Comparison of ENCODE assay signal across 8 cellular contexts in the genomic region with DNA sequence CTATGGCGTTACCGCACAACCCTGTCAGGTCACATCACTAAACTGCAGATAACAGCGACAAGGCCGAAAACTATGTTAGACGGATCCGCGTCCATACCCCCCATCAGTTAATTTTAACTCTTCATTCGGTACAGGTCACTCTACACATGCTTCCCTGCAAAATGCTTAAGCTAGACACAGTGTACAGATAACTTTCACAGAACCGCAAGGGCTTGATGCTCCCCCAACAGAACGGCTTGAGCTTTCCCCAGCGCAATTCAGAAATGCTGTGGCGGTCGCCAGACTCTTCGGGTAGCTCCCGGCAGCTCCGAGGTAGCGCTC. TPM values are rescaled to one million over a fixed set of nuclear protein-coding genes. Genes with fewer than 3 reads are reported as not detected.
DNase-seq lines count a peak whose midpoint lies in the region; ATAC-seq, FAIRE-seq and TF ChIP-seq lines count a peak whose summit lies in the region.

No MANE protein-coding gene starts in this region.

- H3K79me2 ChIP-seq in astrocyte (ENCODE audit: insufficient read depth, low read length) (peaks cover 32% of the 10 kb centered on the region), HepG2 (ENCODE audit: insufficient read depth, low read length) (peaks cover 24% of the 10 kb centered on the region)

- H3K9me3 ChIP-seq in CD4-positive, CD25-positive, alpha-beta regulatory T cell (ENCODE audit: control insufficient read depth in 2 of 2, low read length in 2 of 2): no peaks in the 10 kb centered on the region
- no peaks in the 10 kb centered on the region for H3K9me3 ChIP-seq in astrocyte (ENCODE audit: insufficient read depth, low read depth, low read length)
- H3K9me3 ChIP-seq in HepG2 (ENCODE audit: low read length): no peaks in the 10 kb centered on the region

- no peaks in the 10 kb centered on the region for H3K27me3 ChIP-seq in CD4-positive, CD25-positive, alpha-beta regulatory T cell (ENCODE audit: control insufficient read depth, insufficient read depth, low read length)
- no peaks in the 10 kb centered on the region for H3K27me3 ChIP-seq in astrocyte (ENCODE audit: insufficient read depth, low read length)
- no peaks in the 10 kb centered on the region for H3K27me3 ChIP-seq in HepG2 (ENCODE audit: control insufficient read depth in 1 of 2, insufficient read depth in 2 of 2, low read length in 2 of 2)

- H4K20me1 ChIP-seq in astrocyte (ENCODE audit: insufficient read depth, low read length): no peaks in the 10 kb centered on the region
- no peaks in the 10 kb centered on the region for H4K20me1 ChIP-seq in HepG2 (ENCODE audit: insufficient read depth, low read length)

- H3K4me2 ChIP-seq in astrocyte (ENCODE audit: low read length) (peak overlapping the region; percentile 98), HepG2 (ENCODE audit: low read depth, low read length) (peak overlapping the region; percentile 82)

- no peaks in the 10 kb centered on the region for H3K36me3 ChIP-seq in CD4-positive, CD25-positive, alpha-beta regulatory T cell (ENCODE audit: control insufficient read depth, insufficient read depth, low read length)
- H3K36me3 ChIP-seq in astrocyte (ENCODE audit: insufficient read depth, low read length): no peaks in the 10 kb centered on the region
- peaks cover 0 to 3% of the 10 kb centered on the region in 2 experiments; a peak in 1 of 5 replicates for H3K36me3 ChIP-seq in HepG2 (replicated peaks in 1 of 2; ENCODE audit: control insufficient read depth in 1 of 2, insufficient read depth in 2 of 2, low read length in 2 of 2)

- H3K27ac ChIP-seq in CD4-positive, CD25-positive, alpha-beta regulatory T cell (ENCODE audit: insufficient read depth, low read length, poor library complexity, severe bottlenecking): peak overlapping the region; percentile 95
- H3K27ac ChIP-seq in astrocyte (ENCODE audit: low read depth, low read length): peak overlapping the region; percentile 96
- H3K27ac ChIP-seq in HepG2 (ENCODE audit: extremely low read length, insufficient read depth, low read length): peak overlapping the region; percentile 92

- TF ChIP-seq POLR2A in HepG2 (IDR thresholded peaks at IDR 0.05; ENCODE audit: insufficient read depth in 1 of 2, low read depth in 2 of 2, low read length in 2 of 2): no peak

- no peak for TF ChIP-seq EP300 in HepG2 (IDR thresholded peaks at IDR 0.05; ENCODE audit: low read depth in 2 of 2, low read length in 2 of 2)
- no peak for TF ChIP-seq EP300 in HepG2 (CRISPR knock-in tag; IDR thresholded peaks at IDR 0.05; ENCODE audit: borderline replicate concordance)

- peaks cover 10 to 28% (median 16%) of the 10 kb centered on the region in 4 donors for H3K4me1 Mint-ChIP-seq in CD4-positive, CD25-positive, alpha-beta regulatory T cell
- H3K4me1 Mint-ChIP-seq in astrocyte (ENCODE audit: low read depth, unreplicated experiment) (peaks cover 2% of the 10 kb centered on the region), type B pancreatic cell (ENCODE audit: unreplicated experiment) (peaks cover 14% of the 10 kb centered on the region)

- intact Hi-C loops in HepG2 (cut with micrococcal nuclease; ENCODE audit: unreplicated experiment): loop anchor here (10.0 kb wide), 1 partner anchor 472 kb away; no protein-coding TSS in a partner anchor

- no peaks in the 10 kb centered on the region for H3K27me3 Mint-ChIP-seq in CD4-positive, CD25-positive, alpha-beta regulatory T cell
- no peaks in the 10 kb centered on the region for H3K27me3 Mint-ChIP-seq in astrocyte (ENCODE audit: low read depth, unreplicated experiment)
- H3K27me3 Mint-ChIP-seq in type B pancreatic cell: no peaks in the 10 kb centered on the region

- under 1% methylated on average over 14 of the region's 17 CpGs for WGBS in HepG2 (ENCODE audit: low lambda C conversion rate)

- TF ChIP-seq RAD21 in HepG2 (CRISPR knock-in tag; IDR thresholded peaks at IDR 0.05): no peak

- CTCF ChIA-PET in HepG2 (lab: Yijun Ruan, JAX; ENCODE audit: low intra/inter-chr PET ratio, low total read pairs): no interaction called here

- BruUV-seq in HepG2 (replicated peaks; lab: Mats Ljungman, UMichigan): no TSS peak

- H3K4me1 ChIP-seq in CD4-positive, CD25-positive, alpha-beta regulatory T cell (ENCODE audit: control insufficient read depth, insufficient read depth, low read length, poor library complexity, severe bottlenecking): peaks cover 18% of the 10 kb centered on the region
- H3K4me1 ChIP-seq in astrocyte (ENCODE audit: insufficient read depth, low read length) (peaks cover 13% of the 10 kb centered on the region), HepG2 (ENCODE audit: insufficient read depth, low read length) (peaks cover 39% of the 10 kb centered on the region)

- TF ChIP-seq CTCF in astrocyte (IDR thresholded peaks at IDR 0.05; ENCODE audit: insufficient read depth, low read depth, low read length) (no peak), HepG2 (CRISPR knock-in tag; IDR thresholded peaks at IDR 0.05) (no peak), type B pancreatic cell (conservative IDR thresholded peaks at IDR 0.05) (peak; percentile 18)

- H3K9ac ChIP-seq in astrocyte (ENCODE audit: low read length) (peak overlapping the region; percentile 98), HepG2 (ENCODE audit: insufficient read depth, low read depth, low read length) (peak overlapping the region; percentile 89)

- POLR2A ChIA-PET in HepG2 (lab: Yijun Ruan, JAX): interaction anchor here (0.9 to 1.3 kb wide), 5 partner anchors 8 to 555 kb away, joined by 3 to 8 read pairs (median 3); partner anchors contain the start of gene RIOK3

- in situ Hi-C loops in HepG2 (cut with HindIII; ENCODE audit: extremely low pct_ligation_motif_present, low pct_unique_long_range_greater_than_20kb): no loop called here
- in situ Hi-C loops in ACHN (cut with HindIII; ENCODE audit: low pct_ligation_motif_present, low pct_unique_long_range_greater_than_20kb, low sequenced_read_pairs): no loop called here

- no peaks in the 10 kb centered on the region for H3K36me3 Mint-ChIP-seq in CD4-positive, CD25-positive, alpha-beta regulatory T cell
- no peaks in the 10 kb centered on the region for H3K36me3 Mint-ChIP-seq in astrocyte (ENCODE audit: low read depth, unreplicated experiment)
- H3K36me3 Mint-ChIP-seq in type B pancreatic cell: no peaks in the 10 kb centered on the region

- peaks cover 0 to 2% (median 0%) of the 10 kb centered on the region in 7 donors for H3K9me3 Mint-ChIP-seq in CD4-positive, CD25-positive, alpha-beta regulatory T cell
- H3K9me3 Mint-ChIP-seq in astrocyte (ENCODE audit: unreplicated experiment) (no peaks in the 10 kb centered on the region), type B pancreatic cell (no peaks in the 10 kb centered on the region)

- peak overlapping the region; percentile 93 for H3K4me3 ChIP-seq in CD4-positive, CD25-positive, alpha-beta regulatory T cell (ENCODE audit: low read depth, low read length)
- peak overlapping the region; percentile 96 for H3K4me3 ChIP-seq in astrocyte (ENCODE audit: insufficient read depth, low read depth, low read length)
- H3K4me3 ChIP-seq in HepG2 (replicated peaks in 1 of 3; ENCODE audit: insufficient read depth in 1 of 3, low read depth in 2 of 3, low read length in 3 of 3): peak overlapping the region; percentile 80 to 90 (median 88)

- peak overlapping the region in 2 of 3 donors; percentile 44 to 87 for H3K27ac Mint-ChIP-seq in CD4-positive, CD25-positive, alpha-beta regulatory T cell
- H3K27ac Mint-ChIP-seq in astrocyte (ENCODE audit: unreplicated experiment) (peak overlapping the region; percentile 50), type B pancreatic cell (peak overlapping the region; percentile 91)

- H2AFZ ChIP-seq in astrocyte (ENCODE audit: low read depth, low read length) (peak overlapping the region; percentile 90), HepG2 (ENCODE audit: low read length) (peak overlapping the region; percentile 79)

- no peak for FAIRE-seq in astrocyte (lab: Jason Lieb, UNC)
- FAIRE-seq in HepG2 (lab: Jason Lieb, UNC): peak; percentile 23

- H3K4me3 Mint-ChIP-seq in CD4-positive, CD25-positive, alpha-beta regulatory T cell: peak overlapping the region; percentile 88 to 92 (median 89)
- H3K4me3 Mint-ChIP-seq in astrocyte (ENCODE audit: unreplicated experiment) (peak overlapping the region; percentile 95), type B pancreatic cell (peak overlapping the region; percentile 94)

- no peak for ATAC-seq in CD4-positive, CD25-positive, alpha-beta regulatory T cell (ENCODE audit: low read depth in 2 of 2)
- ATAC-seq in GM19467 (IDR thresholded peaks at IDR 0.05; ENCODE audit: unreplicated experiment): peak; percentile 29
- peak; percentile 11 for ATAC-seq in HG03558 (IDR thresholded peaks at IDR 0.05; ENCODE audit: extremely low read depth, unreplicated experiment)
- no peak for ATAC-seq in HepG2

- DNase-seq in CD4-positive, CD25-positive, alpha-beta regulatory T cell: no peak
- DNase-seq in astrocyte (ENCODE audit: low read depth): no peak
- DNase-seq in HepG2 (ENCODE audit: low spot score): no peak
- DNase-seq in type B pancreatic cell (ENCODE audit: extremely low spot score, unreplicated experiment): no peak
- no peak for DNase-seq in NCI-H2171 (lab: John Stamatoyannopoulos, UW)
- no peak for DNase-seq in ACHN

RNA-seq across cellular contexts. Expression of gene RBBP8, which starts 0.3 kb away (rescaled TPM):
- total RNA-seq in CD4-positive, CD25-positive, alpha-beta regulatory T cell: 8.6 TPM
- 1 to 10 TPM; 3.1 to 8.6 (median 4.5) TPM for polyA plus RNA-seq in CD4-positive, CD25-positive, alpha-beta regulatory T cell
- 16.7 and 23.4 TPM in 2 replicates for total RNA-seq in astrocyte
- 47.4 and 68.5 TPM in 2 replicates for total RNA-seq in HepG2 (2016; rRNA removed; fragmentation: Illumina TruSeq; extraction: Trizol)
- total RNA-seq in HepG2 (2016; cell fraction: cytosol; rRNA removed; fragmentation: Illumina TruSeq; extraction: Trizol; ENCODE audit: low read depth): 30.0 and 33.7 TPM in 2 replicates
- total RNA-seq in HepG2 (2016; cell fraction: insoluble cytoplasmic fraction; rRNA removed; fragmentation: Illumina TruSeq; extraction: Trizol): 41.7 and 67.3 TPM in 2 replicates
- total RNA-seq in HepG2 (2016; cell fraction: membrane; rRNA removed; fragmentation: Illumina TruSeq; extraction: Trizol): 54.2 and 60.1 TPM in 2 replicates
- total RNA-seq in HepG2 (2016; cell fraction: nucleus; rRNA removed; fragmentation: Illumina TruSeq; extraction: Trizol): 31.6 and 34.5 TPM in 2 replicates
- 10.9 and 14.2 TPM in 2 replicates for polyA plus RNA-seq in HepG2 (2011; rRNA removed)
- 4.7 and 9.6 TPM in 2 replicates for polyA plus RNA-seq in HepG2 (2011; cell fraction: cytosol; rRNA removed)
- 2.7 and 4.2 TPM in 2 replicates for polyA plus RNA-seq in HepG2 (2011; cell fraction: nucleus; rRNA removed)
- polyA plus RNA-seq in HepG2 (2012): 17.4 and 18.9 TPM in 2 replicates
- polyA plus RNA-seq in HepG2 (2016; cell fraction: cytosol; fragmentation: Illumina TruSeq; extraction: Trizol; ENCODE audit: low read depth): 18.4 and 18.5 TPM in 2 replicates
- polyA plus RNA-seq in HepG2 (2016; cell fraction: insoluble cytoplasmic fraction; fragmentation: Illumina TruSeq; extraction: Trizol; ENCODE audit: low read depth): 52.2 and 53.7 TPM in 2 replicates
- 33.1 and 36.4 TPM in 2 replicates for polyA plus RNA-seq in HepG2 (2016; cell fraction: membrane; fragmentation: Illumina TruSeq; extraction: Trizol; ENCODE audit: low read depth)
- polyA plus RNA-seq in HepG2 (2016; cell fraction: nucleus; fragmentation: Illumina TruSeq; extraction: Trizol; ENCODE audit: insufficient read depth, low read depth): 23.3 and 24.4 TPM in 2 replicates
- polyA minus RNA-seq in HepG2 (2011; rRNA and poly(A)+ RNA removed; ENCODE audit: low replicate concordance): 4.0 and 26.1 TPM in 2 replicates
- polyA minus RNA-seq in HepG2 (2011; cell fraction: cytosol; rRNA and poly(A)+ RNA removed): 13.6 and 17.0 TPM in 2 replicates
- polyA minus RNA-seq in HepG2 (2011; cell fraction: nucleus; rRNA and poly(A)+ RNA removed): 21.3 and 28.7 TPM in 2 replicates
- total RNA-seq in type B pancreatic cell (ENCODE audit: low replicate concordance): 23.7 and 26.7 TPM in 2 replicates

Comparison
In these comparisons a context has a peak if more than half of its experiments do, and no peak if none do; other contexts are left out.
1. ATAC-seq: peak in GM19467 (single experiment) and HG03558 (single experiment); none in CD4-positive, CD25-positive, alpha-beta regulatory T cell (0 of 2) and HepG2 (single experiment).
2. Peak in every context shown above with its lines, with median percentiles within 50 percentile points of each other: H3K27ac ChIP-seq, H3K4me3 ChIP-seq, H3K27ac Mint-ChIP-seq and H3K4me3 Mint-ChIP-seq.